Comparison of ENCODE assay signal across 18 cellular contexts in the genomic region with DNA sequence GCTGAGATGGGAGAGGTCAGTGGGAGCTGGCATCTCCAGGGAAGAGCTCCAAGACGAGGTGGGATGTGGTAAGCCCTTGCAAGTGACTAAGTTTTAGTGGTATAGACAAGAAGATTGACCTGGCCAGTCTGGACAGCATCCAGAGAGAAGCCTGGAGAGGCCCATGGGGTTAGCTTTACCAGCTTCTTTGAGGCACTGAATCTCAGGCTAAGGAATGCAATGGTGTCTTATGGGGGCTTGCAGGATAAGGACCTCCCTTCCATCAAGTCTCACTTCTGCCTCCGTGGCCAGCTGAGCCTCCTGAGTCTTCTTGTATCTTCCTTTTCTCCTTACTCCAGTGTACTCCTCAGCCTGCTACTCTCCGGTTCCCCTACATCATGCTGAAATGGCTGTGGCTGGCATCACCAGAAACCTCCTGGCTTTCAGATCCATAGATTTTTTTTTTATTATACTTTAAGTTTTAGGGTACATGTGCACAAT.
"Had no signal": no experiment of that assay in that cellular context is flagged by ENCODE, and none has a peak within 500 bp of the region (broad histone marks: within the 10 kb centered on the region; RNA-seq: fewer than 3 reads in every experiment).

No MANE protein-coding gene starts in this region.

- H3K4me3 Mint-ChIP-seq: activated CD4-positive, alpha-beta T cell treated with anti-CD3 and anti-CD28 coated beads, Interleukin-2, amount 10 ng/mL, durations not matched to agents 24 days and 14 days; activated CD8-positive, alpha-beta T cell treated with anti-CD3 and anti-CD28 coated beads, Interleukin-2, amount 10 ng/mL, durations not matched to agents 7 days and 5 days; endodermal cell; memory B cell; natural killer cell; stimulated activated naive B cell treated with anti-CD40 and anti-IgM and Interleukin-4, amounts not matched to agents 10 μg/mL and 1 μg/mL and 100 μg/mL, for 72 hours had no signal

- FAIRE-seq: keratinocyte had no signal

- H3K9me3 Mint-ChIP-seq: natural killer cell had no signal

- H3K9me3 ChIP-seq: gastroesophageal sphincter, left ventricle myocardium inferior, uterus had no signal

- H3K36me3 ChIP-seq: gastroesophageal sphincter, left ventricle myocardium inferior, tibial nerve, uterus had no signal

- H3K4me3 ChIP-seq: dorsolateral prefrontal cortex, gastroesophageal sphincter, left ventricle myocardium inferior, tibial nerve, uterus had no signal

- H3K27ac ChIP-seq: uterus had no signal

- H3K27me3 Mint-ChIP-seq: memory B cell; stimulated activated naive B cell treated with anti-CD40 and anti-IgM and Interleukin-4, amounts not matched to agents 10 μg/mL and 1 μg/mL and 100 μg/mL, for 72 hours had no signal

- H3K27ac Mint-ChIP-seq: activated CD4-positive, alpha-beta T cell treated with anti-CD3 and anti-CD28 coated beads, Interleukin-2, amount 10 ng/mL, durations not matched to agents 24 days and 14 days; activated CD8-positive, alpha-beta T cell treated with anti-CD3 and anti-CD28 coated beads, Interleukin-2, amount 10 ng/mL, durations not matched to agents 7 days and 5 days; endodermal cell; memory B cell; natural killer cell had no signal

- ATAC-seq: activated CD8-positive, alpha-beta T cell treated with anti-CD3 and anti-CD28 coated beads, Interleukin-2, amount 10 ng/mL, durations not matched to agents 7 days and 5 days; gastroesophageal sphincter; natural killer cell; stimulated activated naive B cell treated with anti-CD40 and anti-IgM and Interleukin-4, amounts not matched to agents 10 μg/mL and 1 μg/mL and 100 μg/mL, for 72 hours had no signal

- DNase-seq: activated CD4-positive, alpha-beta T cell treated with anti-CD3 and anti-CD28 coated beads, Interleukin-2, amount 10 ng/mL, durations not matched to agents 24 days and 14 days; activated CD8-positive, alpha-beta T cell treated with anti-CD3 and anti-CD28 coated beads, Interleukin-2, amount 10 ng/mL, durations not matched to agents 7 days and 5 days; activated naive CD4-positive, alpha-beta T cell; dorsolateral prefrontal cortex; left ventricle myocardium inferior; natural killer cell; nucleus accumbens; retina; stimulated activated CD4-positive, alpha-beta T cell treated with anti-CD3 and anti-CD28 coated beads, Interleukin-15, amount 100 ng/mL, for 24 hours; stimulated activated CD4-positive, alpha-beta T cell treated with anti-CD3 and anti-CD28 coated beads, Interleukin-4, amount 100 ng/mL, for 1 hour; stimulated activated naive B cell treated with anti-CD40 and anti-IgM and Interleukin-4, amounts not matched to agents 10 μg/mL and 1 μg/mL and 100 μg/mL, for 72 hours; T-helper 1 cell had no signal

- H3K4me1 ChIP-seq: uterus had no signal

- H3K27me3 ChIP-seq: dorsolateral prefrontal cortex, gastroesophageal sphincter, tibial nerve, uterus had no signal

- H3K36me3 Mint-ChIP-seq: memory B cell, natural killer cell had no signal
